ENCODE assay signal across 9 cellular contexts in genomic region chr7:18357691-18358090, GRCh38.
A peak's percentile ranks its signal among the peaks of the same experiment; 100 is the strongest.
DNase-seq lines count a peak whose midpoint lies in the region; ATAC-seq and TF ChIP-seq lines count a peak whose summit lies in the region.
"Had no signal": no experiment of that assay in that cellular context is flagged by ENCODE, and none has a peak within 500 bp of the region (broad histone marks: within the 10 kb centered on the region; RNA-seq: fewer than 3 reads in every experiment).

No MANE protein-coding gene starts in this region.

- H3K27ac ChIP-seq in SK-N-MC (no peak overlapping the region), right lobe of liver (no peak overlapping the region), upper lobe of left lung (no peak overlapping the region)

- TF ChIP-seq EP300 in upper lobe of left lung (IDR thresholded peaks at IDR 0.05) = no peak

- H3K27me3 ChIP-seq in right lobe of liver = no peaks in the 10 kb centered on the region
- no peaks in the 10 kb centered on the region for H3K27me3 ChIP-seq in upper lobe of left lung

- no peaks in the 10 kb centered on the region for H3K9me3 Mint-ChIP-seq in effector memory CD8-positive, alpha-beta T cell

- WGBS in right lobe of liver (ENCODE audit: insufficient coverage, low coverage, low lambda C conversion rate, missing lambda C conversion rate) = 75% methylated on average over 1 of the region's 1 CpG
- WGBS in upper lobe of left lung, 2 donors = 87 to 93% methylated on average over 1 of the region's 1 CpG

- intact Hi-C loops in right lobe of liver (cut with DNase I) = loop anchor here in 1 of 2 donors (10.0 kb wide), 1 partner anchor 217 kb away; no protein-coding TSS in a partner anchor

- H3K27ac Mint-ChIP-seq in effector memory CD8-positive, alpha-beta T cell = no peak overlapping the region

- peak; percentile 54 for DNase-seq in ELR (ENCODE audit: low read depth)
- peak; percentile 5 for DNase-seq in HFF-Myc (ENCODE audit: extremely low read depth, low read depth)
- no peak for DNase-seq in SK-N-MC (ENCODE audit: low read depth, low spot score)
- DNase-seq in right lobe of liver = no peak
- DNase-seq in central memory CD4-positive, alpha-beta T cell = no peak
- DNase-seq in upper lobe of left lung = no peak
- no peak for DNase-seq in effector memory CD8-positive, alpha-beta T cell
- DNase-seq: small intestine had no signal

- TF ChIP-seq CTCF in HFF-Myc (IDR thresholded peaks at IDR 0.05; ENCODE audit: low read depth, low read length, missing control alignments) = peak; percentile 25
- TF ChIP-seq CTCF in right lobe of liver (IDR thresholded peaks at IDR 0.05) = peak in 1 of 4 donors; percentile 16
- TF ChIP-seq CTCF in upper lobe of left lung (IDR thresholded peaks at IDR 0.05) = no peak

- no peaks in the 10 kb centered on the region for H3K9me3 ChIP-seq in SK-N-MC (ENCODE audit: low read depth, low read length)
- no peaks in the 10 kb centered on the region for H3K9me3 ChIP-seq in right lobe of liver
- no peaks in the 10 kb centered on the region for H3K9me3 ChIP-seq in upper lobe of left lung

- peaks cover 2 to 3% of the 10 kb centered on the region in 2 donors for H3K4me1 Mint-ChIP-seq in effector memory CD8-positive, alpha-beta T cell (ENCODE audit: low read depth in 2 of 2)

- H3K4me3 ChIP-seq in HFF-Myc (replicated peaks; ENCODE audit: low read depth, low read length) = no peak overlapping the region
- no peak overlapping the region for H3K4me3 ChIP-seq in SK-N-MC
- no peak overlapping the region for H3K4me3 ChIP-seq in right lobe of liver
- no peak overlapping the region for H3K4me3 ChIP-seq in upper lobe of left lung

- H3K4me1 ChIP-seq in right lobe of liver (no peaks in the 10 kb centered on the region), upper lobe of left lung (peaks cover 0 to 6% (median 2%) of the 10 kb centered on the region in 4 donors)

- no peak overlapping the region for H3K4me3 Mint-ChIP-seq in effector memory CD8-positive, alpha-beta T cell

- H3K36me3 Mint-ChIP-seq in effector memory CD8-positive, alpha-beta T cell (ENCODE audit: insufficient read depth) = no peaks in the 10 kb centered on the region

- TF ChIP-seq POLR2A in right lobe of liver (IDR thresholded peaks at IDR 0.05) (no peak), upper lobe of left lung (IDR thresholded peaks at IDR 0.05) (no peak)

- peak overlapping the region; percentile 56 for H3K9ac ChIP-seq in SK-N-MC (ENCODE audit: insufficient read length)

- no peaks in the 10 kb centered on the region for H3K27me3 Mint-ChIP-seq in effector memory CD8-positive, alpha-beta T cell

- H3K36me3 ChIP-seq in SK-N-MC (ENCODE audit: insufficient read depth, low read length) (no peaks in the 10 kb centered on the region), right lobe of liver (no peaks in the 10 kb centered on the region), upper lobe of left lung (no peaks in the 10 kb centered on the region)

- ATAC-seq in right lobe of liver (peak in 3 of 4 donors; percentile 23 to 48 (median 29)), upper lobe of left lung (ENCODE audit: low FRiP score in 2 of 2) (no peak), HG03045 (IDR thresholded peaks at IDR 0.05; ENCODE audit: unreplicated experiment) (no peak)
- no peak for ATAC-seq in effector memory CD8-positive, alpha-beta T cell (replicated peaks)

Comparison
In these comparisons a context has a peak if more than half of its experiments do, and no peak if none do; other contexts are left out.
1. DNase-seq: peak in ELR (single experiment) and HFF-Myc (single experiment); none in SK-N-MC (single experiment), right lobe of liver (0 of 3), central memory CD4-positive, alpha-beta T cell (single experiment), upper lobe of left lung (0 of 2) and effector memory CD8-positive, alpha-beta T cell (0 of 3).
2. ATAC-seq: peak in right lobe of liver (3 of 4); none in upper lobe of left lung (0 of 2), effector memory CD8-positive, alpha-beta T cell (single experiment) and HG03045 (single experiment).